Comparison of ENCODE assay signal across 27 cellular contexts in the genomic region with DNA sequence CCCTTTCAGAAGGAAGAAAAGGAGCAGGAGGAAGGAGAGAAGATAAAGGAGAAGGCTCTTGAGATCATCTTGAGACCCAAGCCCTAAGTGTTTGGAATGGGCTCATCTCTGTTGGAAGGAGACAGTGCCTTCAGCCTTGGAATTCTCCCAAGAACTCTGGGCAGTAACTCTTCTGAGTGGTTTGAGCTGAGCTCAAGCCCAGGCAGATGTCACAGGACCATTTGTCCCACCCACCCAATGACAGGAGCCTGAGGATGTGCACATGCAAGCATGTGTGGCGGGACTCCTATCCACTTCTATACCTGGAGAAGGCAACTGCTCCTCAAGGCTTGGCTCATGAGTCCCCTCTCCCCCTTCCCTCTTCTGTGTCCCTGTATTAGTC. TPM values are rescaled to one million over a fixed set of nuclear protein-coding genes. Genes with fewer than 3 reads are reported as not detected.
"Had no signal": no experiment of that assay in that cellular context is flagged by ENCODE, and none has a peak within 500 bp of the region (broad histone marks: within the 10 kb centered on the region; RNA-seq: fewer than 3 reads in every experiment).

No MANE protein-coding gene starts in this region.

- H3K36me3 ChIP-seq: MG63 had no signal

- H3K27ac ChIP-seq: SK-N-MC had no signal

- H3K4me3 ChIP-seq: MG63, SK-N-MC had no signal

- H3K9me3 Mint-ChIP-seq: activated naive CD4-positive, alpha-beta T cell treated with anti-CD3 and anti-CD28 coated beads, Interleukin-2, amount 50 U/mL, for 24 hours; activated T-helper 1 cell treated with anti-CD3 and anti-CD28 coated beads, Interleukin-12 subunit alpha, Interleukin-12 subunit beta, Interleukin-2, Interleukin-4 antibody, amounts not matched to agents 30 ng/mL and 10 ng/mL and 1 ng/mL, durations not matched to agents 14 hours and 24 hours and 36 hours; central memory CD8-positive, alpha-beta T cell; T-cell had no signal

- H3K4me3 Mint-ChIP-seq: activated CD8-positive, alpha-beta T cell treated with anti-CD3 and anti-CD28 coated beads for 36 hours; activated naive CD4-positive, alpha-beta T cell treated with anti-CD3 and anti-CD28 coated beads, Interleukin-2, amount 50 U/mL, for 24 hours; activated T-helper 1 cell treated with anti-CD3 and anti-CD28 coated beads, Interleukin-12 subunit alpha, Interleukin-12 subunit beta, Interleukin-2, Interleukin-4 antibody, amounts not matched to agents 30 ng/mL and 10 ng/mL and 1 ng/mL, durations not matched to agents 14 hours and 24 hours and 36 hours; brain; central memory CD8-positive, alpha-beta T cell; T-cell had no signal

- FAIRE-seq: astrocyte, TTC549 had no signal

- H3K27ac Mint-ChIP-seq: activated CD8-positive, alpha-beta T cell treated with anti-CD3 and anti-CD28 coated beads for 36 hours; activated naive CD4-positive, alpha-beta T cell treated with anti-CD3 and anti-CD28 coated beads, Interleukin-2, amount 50 U/mL, for 24 hours; activated T-helper 1 cell treated with anti-CD3 and anti-CD28 coated beads, Interleukin-12 subunit alpha, Interleukin-12 subunit beta, Interleukin-2, Interleukin-4 antibody, amounts not matched to agents 30 ng/mL and 10 ng/mL and 1 ng/mL, durations not matched to agents 14 hours and 24 hours and 36 hours; brain had no signal

- ATAC-seq: activated CD8-positive, alpha-beta T cell treated with anti-CD3 and anti-CD28 coated beads for 36 hours; Panc1; Right ventricle myocardium inferior; T-cell had no signal

- H3K27me3 ChIP-seq: MG63 had no signal

- H3K9me3 ChIP-seq: MG63 had no signal

- H3K36me3 Mint-ChIP-seq: activated naive CD4-positive, alpha-beta T cell treated with anti-CD3 and anti-CD28 coated beads, Interleukin-2, amount 50 U/mL, for 24 hours; brain; T-cell had no signal

- DNase-seq: activated CD4-positive, alpha-beta T cell treated with anti-CD3 and anti-CD28 coated beads for 4 hours; activated CD8-positive, alpha-beta memory T cell treated with anti-CD3 and anti-CD28 coated beads, Interleukin-2, amount 50 U/mL, for 4 hours; activated CD8-positive, alpha-beta T cell treated with anti-CD3 and anti-CD28 coated beads for 36 hours; activated effector memory CD4-positive, alpha-beta T cell treated with Interleukin-2 at 50 U/mL for 16 hours; activated naive CD4-positive, alpha-beta T cell; amygdala; MG63; MV-4-11; NCI-H1092 treated with DMSO at 0.1 percent for 48 hours; NCI-H1417 treated with DMSO at 0.1 percent for 48 hours; NCI-H1694; NCI-H2029; NCI-H2107; NCI-H510A treated with DMSO at 0.1 percent for 48 hours; NCI-H748 treated with DMSO at 0.1 percent for 48 hours; T-cell; T-helper 2 cell; T1000 had no signal

- H3K4me1 Mint-ChIP-seq: brain; central memory CD8-positive, alpha-beta T cell had no signal

RNA-seq across cellular contexts. Expression of gene TMEM40, which starts 14.7 kb away (rescaled TPM):
- total RNA-seq: activated CD8-positive, alpha-beta T cell treated with anti-CD3 and anti-CD28 coated beads for 36 hours; activated T-helper 1 cell treated with anti-CD3 and anti-CD28 coated beads, Interleukin-12 subunit alpha, Interleukin-12 subunit beta, Interleukin-2, Interleukin-4 antibody, amounts not matched to agents 30 ng/mL and 10 ng/mL and 1 ng/mL, durations not matched to agents 14 hours and 24 hours and 36 hours; T-cell had no signal
